Comparison of ENCODE assay signal across 17 cellular contexts in the genomic region with DNA sequence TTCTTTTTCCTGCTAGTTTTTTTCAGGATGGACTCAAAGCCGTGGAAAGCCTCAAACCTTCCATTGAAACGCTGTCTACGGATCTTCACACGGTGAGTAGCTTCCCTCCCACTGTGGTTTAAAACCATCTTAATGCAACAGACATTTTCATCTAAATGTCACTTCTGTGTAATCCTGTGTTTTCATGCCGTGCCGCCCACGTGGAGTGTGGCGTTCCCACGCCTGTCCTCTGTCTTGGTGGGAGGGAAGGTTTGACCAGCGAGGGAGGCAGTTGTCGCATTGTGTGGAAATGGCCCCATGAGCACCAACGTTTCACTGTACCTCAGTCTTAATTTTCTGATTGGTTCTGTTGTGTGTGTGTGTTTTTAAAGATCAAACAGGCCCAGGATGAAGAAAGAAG.
A peak's percentile ranks its signal among the peaks of the same experiment; 100 is the strongest.
DNase-seq lines count a peak whose midpoint lies in the region; FAIRE-seq and TF ChIP-seq lines count a peak whose summit lies in the region.
"Had no signal": no experiment of that assay in that cellular context is flagged by ENCODE, and none has a peak within 500 bp of the region (broad histone marks: within the 10 kb centered on the region; RNA-seq: fewer than 3 reads in every experiment).

No MANE protein-coding gene starts in this region.

- H3K4me3 ChIP-seq in BLaER1 treated with 17β-estradiol and CSF1 and Interleukin-3, amounts not matched to agents 10 nM and 100 nM = no peak overlapping the region
- H3K4me3 ChIP-seq in Peyer's patch (no peak overlapping the region), duodenal mucosa (ENCODE audit: low read depth in 1 of 2, low read length in 2 of 2) (no peak overlapping the region), mucosa of rectum (ENCODE audit: low read length in 2 of 2) (no peak overlapping the region)
- H3K4me3 ChIP-seq: SJCRH30 had no signal

- H3K27me3 ChIP-seq in BLaER1 treated with 17β-estradiol and CSF1 and Interleukin-3, amounts not matched to agents 10 nM and 100 nM = no peaks in the 10 kb centered on the region
- H3K27me3 ChIP-seq in Peyer's patch = no peaks in the 10 kb centered on the region
- H3K27me3 ChIP-seq in duodenal mucosa (ENCODE audit: control insufficient read depth in 1 of 2, insufficient read depth in 2 of 2, low read length in 2 of 2) = no peaks in the 10 kb centered on the region
- H3K27me3 ChIP-seq in mucosa of rectum (ENCODE audit: control insufficient read depth in 2 of 2, insufficient read depth in 2 of 2, low read length in 2 of 2) = no peaks in the 10 kb centered on the region
- H3K27me3 ChIP-seq: SJCRH30 had no signal

- H3K4me2 ChIP-seq in BLaER1 treated with 17β-estradiol and CSF1 and Interleukin-3, amounts not matched to agents 10 nM and 100 nM = peak overlapping the region; percentile 16 to 94 (median 69); a peak in 18 of 22 replicates

- H4K20me1 ChIP-seq in BLaER1 treated with 17β-estradiol and CSF1 and Interleukin-3, amounts not matched to agents 10 nM and 100 nM = no peaks in the 10 kb centered on the region

- H3K27ac ChIP-seq in BLaER1 treated with 17β-estradiol and CSF1 and Interleukin-3, amounts not matched to agents 10 nM and 100 nM = peak overlapping the region; percentile 55 to 82 (median 66); a peak in 20 of 22 replicates
- peak overlapping the region in 3 of 4 donors; percentile 47 to 84 (median 73) for H3K27ac ChIP-seq in Peyer's patch
- H3K27ac ChIP-seq in duodenal mucosa (ENCODE audit: low read depth, low read length) = peak overlapping the region; percentile 54
- peak overlapping the region; percentile 59 to 89 for H3K27ac ChIP-seq in mucosa of rectum (ENCODE audit: low read depth in 2 of 2, low read length in 2 of 2)
- H3K27ac ChIP-seq: SJCRH30 had no signal

- no peaks in the 10 kb centered on the region for H3K9me3 ChIP-seq in BLaER1 treated with 17β-estradiol and CSF1 and Interleukin-3, amounts not matched to agents 10 nM and 100 nM (replicated peaks in 1 of 11)
- H3K9me3 ChIP-seq in Peyer's patch (no peaks in the 10 kb centered on the region), duodenal mucosa (ENCODE audit: control insufficient read depth in 1 of 2, low read length in 2 of 2) (no peaks in the 10 kb centered on the region), mucosa of rectum (ENCODE audit: control insufficient read depth in 2 of 2, low read length in 2 of 2) (no peaks in the 10 kb centered on the region)
- H3K9me3 ChIP-seq: SJCRH30 had no signal

- TF ChIP-seq CTCF in Peyer's patch (IDR thresholded peaks at IDR 0.05) = no peak

- DNase-seq in Peyer's patch (no peak), GM12891 (ENCODE audit: insufficient read length, low spot score) (no peak), NCI-H187 treated with DMSO at 0.1 percent for 48 hours (lab: John Stamatoyannopoulos, UW) (no peak), hepatic stellate cell (ENCODE audit: low spot score) (no peak), NCI-H2107 treated with DMSO at 0.1 percent for 48 hours (lab: John Stamatoyannopoulos, UW; ENCODE audit: unreplicated experiment) (no peak)
- DNase-seq: Calu3, NCI-H1417, NCI-H2029, NCI-H510A, NCI-H774, SJCRH30 had no signal

- peaks cover 69 to 80% (median 75%) of the 10 kb centered on the region in 10 experiments for H3K4me1 ChIP-seq in BLaER1 treated with 17β-estradiol and CSF1 and Interleukin-3, amounts not matched to agents 10 nM and 100 nM
- H3K4me1 ChIP-seq in Peyer's patch = peaks cover 0 to 60% (median 4%) of the 10 kb centered on the region in 4 donors
- peaks cover 30 to 44% of the 10 kb centered on the region in 2 donors for H3K4me1 ChIP-seq in duodenal mucosa (ENCODE audit: control insufficient read depth in 1 of 2, insufficient read depth in 2 of 2, low read length in 2 of 2)
- H3K4me1 ChIP-seq in mucosa of rectum (ENCODE audit: control insufficient read depth in 2 of 2, insufficient read depth in 2 of 2, low read length in 2 of 2) = peaks cover 19 to 42% of the 10 kb centered on the region in 2 donors

- H3K9ac ChIP-seq in BLaER1 treated with 17β-estradiol and CSF1 and Interleukin-3, amounts not matched to agents 10 nM and 100 nM = peak overlapping the region in 8 of 11 experiments; percentile 16 to 61 (median 32); a peak in 8 of 22 replicates
- peak overlapping the region in 1 of 2 donors; percentile 50 for H3K9ac ChIP-seq in duodenal mucosa (ENCODE audit: low read depth in 1 of 2, low read length in 2 of 2)
- peak overlapping the region in 1 of 2 donors; percentile 46 for H3K9ac ChIP-seq in mucosa of rectum (ENCODE audit: low read depth in 1 of 2, low read length in 2 of 2)

- H3K36me3 ChIP-seq in BLaER1 treated with 17β-estradiol and CSF1 and Interleukin-3, amounts not matched to agents 10 nM and 100 nM = peaks cover 25 to 47% (median 37%) of the 10 kb centered on the region in 11 experiments
- H3K36me3 ChIP-seq in Peyer's patch (no peaks in the 10 kb centered on the region), duodenal mucosa (ENCODE audit: control insufficient read depth in 1 of 2, insufficient read depth in 2 of 2, low read length in 2 of 2) (peaks cover 4 to 15% of the 10 kb centered on the region in 2 donors), mucosa of rectum (ENCODE audit: control insufficient read depth in 2 of 2, insufficient read depth in 2 of 2, low read length in 2 of 2) (peaks cover 8% of the 10 kb centered on the region in 2 donors)

- no peak for FAIRE-seq in GM12891 (lab: Jason Lieb, UNC)
- FAIRE-seq: A204.1, GM19239, H54 had no signal

- TF ChIP-seq POLR2A in Peyer's patch (IDR thresholded peaks at IDR 0.05) (no peak), GM12891 (IDR thresholded peaks at IDR 0.05; ENCODE audit: low read depth, low read length) (no peak)

TF ChIP-seq in GM12891, 5 proteins besides CTCF, POLR2A, EP300 and RAD21:
- TF ChIP-seq PAX5 (IDR thresholded peaks at IDR 0.05; ENCODE audit: insufficient read depth, low read length, severe bottlenecking) (no peak), SPI1 (IDR thresholded peaks at IDR 0.05; ENCODE audit: low read depth, low read length) (no peak), TAF1 (IDR thresholded peaks at IDR 0.05; ENCODE audit: low read depth, low read length) (no peak), POLR2AphosphoS5 (IDR thresholded peaks at IDR 0.05; ENCODE audit: low read depth, low read length) (no peak), POU2F2 (IDR thresholded peaks at IDR 0.05; ENCODE audit: low read depth, low read length) (no peak)
